Comparison of ENCODE assay signal across 1 cellular context in the genomic region with DNA sequence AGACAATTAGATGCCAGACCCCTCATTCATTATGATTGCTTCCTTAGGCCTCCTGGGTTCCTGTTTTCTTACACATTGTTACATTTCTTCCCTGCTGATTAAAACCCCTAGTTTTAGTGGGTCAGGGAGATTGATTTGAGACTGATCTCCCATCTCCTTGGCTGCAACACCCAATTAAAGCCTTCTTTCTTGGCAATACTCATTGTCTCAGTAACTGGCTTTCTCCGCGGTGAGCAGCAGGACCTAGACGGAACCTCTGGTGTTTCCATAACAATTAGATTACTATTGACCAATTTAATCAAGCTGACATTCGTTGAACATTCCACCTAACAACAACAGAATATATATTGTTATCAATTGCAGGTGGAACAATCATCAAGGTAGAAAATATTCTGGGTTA.
TF ChIP-seq lines count a peak whose summit lies in the region.

No MANE protein-coding gene starts in this region.

TF ChIP-seq in GM23338, 12 proteins besides CTCF, POLR2A, EP300 and RAD21 (continued from another document):
- TF ChIP-seq ZNF114 (CRISPR knock-in tag; IDR thresholded peaks at IDR 0.05) (no peak), JUNB (IDR thresholded peaks at IDR 0.05; ENCODE audit: unreplicated experiment) (no peak), ZNF331 (CRISPR knock-in tag; IDR thresholded peaks at IDR 0.05; ENCODE audit: low read depth) (no peak)
TF ChIP-seq in GM23338: peak in this region for 0.
